Comparison of ENCODE assay signal across 22 cellular contexts in genomic region chr6:115514656-115515055, GRCh38.
DNase-seq lines count a peak whose midpoint lies in the region; ATAC-seq and TF ChIP-seq lines count a peak whose summit lies in the region.
"Had no signal": no experiment of that assay in that cellular context is flagged by ENCODE, and none has a peak within 500 bp of the region (broad histone marks: within the 10 kb centered on the region; RNA-seq: fewer than 3 reads in every experiment).

No MANE protein-coding gene starts in this region.

- no peaks in the 10 kb centered on the region for H3K36me3 ChIP-seq in hepatocyte (replicated peaks; ENCODE audit: insufficient read depth, low read depth)
- H3K36me3 ChIP-seq in osteoblast (ENCODE audit: insufficient read depth, low read length), result no peaks in the 10 kb centered on the region
- H3K36me3 ChIP-seq: cardiac muscle cell, spleen had no signal

- H4K20me1 ChIP-seq in hepatocyte (ENCODE audit: insufficient read depth, poor library complexity, severe bottlenecking) (no peaks in the 10 kb centered on the region), osteoblast (ENCODE audit: insufficient read depth, low read length) (no peaks in the 10 kb centered on the region)

- TF ChIP-seq CTCF in HFF-Myc (IDR thresholded peaks at IDR 0.05; ENCODE audit: low read depth, low read length, missing control alignments), result no peak
- TF ChIP-seq CTCF in astrocyte of the spinal cord (IDR thresholded peaks at IDR 0.05; ENCODE audit: low read depth, low read length), result no peak
- no peak for TF ChIP-seq CTCF in hepatocyte (IDR thresholded peaks at IDR 0.05; ENCODE audit: poor library complexity)
- TF ChIP-seq CTCF in osteoblast (IDR thresholded peaks at IDR 0.05; ENCODE audit: extremely low read depth, low read depth, low read length), result no peak

- H3K4me2 ChIP-seq in hepatocyte (no peak overlapping the region), osteoblast (ENCODE audit: insufficient read depth, low read length) (no peak overlapping the region)
- H3K4me2 ChIP-seq: SK-N-SH had no signal

- 69% methylated on average over 4 of the region's 4 CpGs for WGBS in hepatocyte (ENCODE audit: low lambda C conversion rate, missing lambda C conversion rate)

- H3K79me2 ChIP-seq in hepatocyte (no peaks in the 10 kb centered on the region), osteoblast (ENCODE audit: insufficient read depth, low read length) (no peaks in the 10 kb centered on the region)

- H3K4me3 ChIP-seq in HFF-Myc (replicated peaks; ENCODE audit: low read depth, low read length), result no peak overlapping the region
- no peak overlapping the region for H3K4me3 ChIP-seq in astrocyte of the spinal cord (ENCODE audit: low read depth, low read length)
- no peak overlapping the region for H3K4me3 ChIP-seq in hepatocyte
- H3K4me3 ChIP-seq in osteoblast (ENCODE audit: insufficient read depth, low read length), result no peak overlapping the region
- H3K4me3 ChIP-seq: cardiac muscle cell, spleen had no signal

- H3K4me1 ChIP-seq in hepatocyte (ENCODE audit: insufficient read depth) (no peaks in the 10 kb centered on the region), osteoblast (ENCODE audit: insufficient read depth, low read length) (no peaks in the 10 kb centered on the region)
- H3K4me1 ChIP-seq: spleen had no signal

- H3K9me3 ChIP-seq in hepatocyte (ENCODE audit: low read depth) (no peaks in the 10 kb centered on the region), osteoblast (ENCODE audit: low read depth, low read length) (no peaks in the 10 kb centered on the region)
- H3K9me3 ChIP-seq: SK-N-SH had no signal

- H3K9me2 ChIP-seq in hepatocyte (replicated peaks; ENCODE audit: insufficient read depth), result no peaks in the 10 kb centered on the region
- H3K9me2 ChIP-seq: SK-N-SH had no signal

- DNase-seq in AG08395 (ENCODE audit: low spot score), result peak; percentile 83
- DNase-seq in HFF-Myc (ENCODE audit: extremely low read depth, low read depth), result peak; percentile 21
- DNase-seq in astrocyte of the spinal cord (ENCODE audit: low read depth, low spot score), result peak; percentile 2
- DNase-seq in hepatocyte (ENCODE audit: low spot score), result peak; percentile 24
- DNase-seq in osteoblast (ENCODE audit: insufficient read length, low spot score, missing footprints), result no peak
- no peak for DNase-seq in G401 (ENCODE audit: low spot score)
- DNase-seq: activated CD8-positive, alpha-beta T cell treated with anti-CD3 and anti-CD28 coated beads, Interleukin-2, amount 10 ng/mL, durations not matched to agents 7 days and 5 days; activated naive CD8-positive, alpha-beta T cell treated with anti-CD3 and anti-CD28 coated beads for 36 hours; activated T-cell treated with anti-CD3 and anti-CD28 coated beads, Interleukin-2, amount 50 U/mL, for 4 hours; CD4-positive, alpha-beta memory T cell; DMS153; hypothalamus; NCI-H1694; NCI-H345; nephron progenitor cell; SK-N-SH; spleen; stimulated activated CD4-positive, alpha-beta T cell treated with anti-CD3 and anti-CD28 coated beads, Interleukin-4, amount 100 ng/mL, for 4 hours had no signal

- H2AFZ ChIP-seq in hepatocyte (no peak overlapping the region), osteoblast (ENCODE audit: low read length) (no peak overlapping the region)

- no peak for ATAC-seq in esophagus mucosa
- ATAC-seq in GM18498 (IDR thresholded peaks at IDR 0.05; ENCODE audit: unreplicated experiment), result no peak
- ATAC-seq: activated CD8-positive, alpha-beta T cell treated with anti-CD3 and anti-CD28 coated beads, Interleukin-2, amount 10 ng/mL, durations not matched to agents 7 days and 5 days; activated T-cell treated with anti-CD3 and anti-CD28 coated beads, Interleukin-2, amount 50 U/mL, for 4 hours; Panc1 had no signal

- in situ Hi-C loops in astrocyte of the spinal cord (cut with HindIII; ENCODE audit: low sequenced_read_pairs) (no loop called here), G401 (cut with HindIII; ENCODE audit: low sequenced_read_pairs) (no loop called here)

- H3K27me3 ChIP-seq in hepatocyte (no peaks in the 10 kb centered on the region), osteoblast (ENCODE audit: insufficient read depth, low read length) (no peaks in the 10 kb centered on the region)
- H3K27me3 ChIP-seq: cardiac muscle cell, spleen had no signal

- H3K27ac ChIP-seq in hepatocyte (no peak overlapping the region), osteoblast (ENCODE audit: low read depth, low read length) (no peak overlapping the region)
- H3K27ac ChIP-seq: cardiac muscle cell, spleen had no signal

Comparison
In these comparisons a context has a peak if more than half of its experiments do, and no peak if none do; other contexts are left out.
1. DNase-seq: peak in AG08395 (single experiment), HFF-Myc (single experiment), astrocyte of the spinal cord (single experiment) and hepatocyte (single experiment); none in osteoblast (single experiment) and G401 (single experiment).